8 cellular contexts compared by ENCODE assay signal in genomic region chr7:97117372-97118188, GRCh38. TPM values are rescaled to one million over a fixed set of nuclear protein-coding genes. Genes with fewer than 3 reads are reported as not detected.
A peak's percentile ranks its signal among the peaks of the same experiment; 100 is the strongest.
DNase-seq lines count a peak whose midpoint lies in the region; ATAC-seq and TF ChIP-seq lines count a peak whose summit lies in the region.

SDHAF3 (plus strand) TSS chr7:97117698; CDS start chr7:97117724, 26 bp downstream.

- TF ChIP-seq CTCF in GM12874 (IDR thresholded peaks at IDR 0.05; ENCODE audit: insufficient read depth, low read depth, low read length) (0 out of 2 replicates have a peak, but pooled peaks have one; percentile 5), cardiac muscle cell (IDR thresholded peaks at IDR 0.05; ENCODE audit: low read depth, low read length) (no peak), type B pancreatic cell (conservative IDR thresholded peaks at IDR 0.05) (peak; percentile 42)

- H3K9ac ChIP-seq in trophoblast cell (ENCODE audit: low read length) = peak within 1 kb of the TSS; percentile 88

- peak within 1 kb of the TSS; percentile 95 for H3K27ac Mint-ChIP-seq in activated naive CD8-positive, alpha-beta T cell treated with anti-CD3 and anti-CD28 coated beads, Interleukin-2, amount 50 U/mL, for 24 hours
- peak within 1 kb of the TSS; percentile 94 for H3K27ac Mint-ChIP-seq in type B pancreatic cell

- H3K4me3 ChIP-seq in cardiac muscle cell = peak within 1 kb of the TSS; percentile 69
- H3K4me3 ChIP-seq in trophoblast cell (ENCODE audit: low read depth, low read length) = peak within 1 kb of the TSS; percentile 88

- H3K27me3 ChIP-seq in cardiac muscle cell (no peaks in the 10 kb centered on the region), trophoblast cell (ENCODE audit: insufficient read depth, low read length) (no peaks in the 10 kb centered on the region)

- H2BK5ac ChIP-seq in trophoblast cell (ENCODE audit: low read depth, low read length, poor library complexity) = peak within 1 kb of the TSS; percentile 6

- peak; percentile 92 for ATAC-seq in HG02763 (IDR thresholded peaks at IDR 0.05; ENCODE audit: unreplicated experiment)
- peak; percentile 96 for ATAC-seq in activated naive CD8-positive, alpha-beta T cell treated with anti-CD3 and anti-CD28 coated beads, Interleukin-2, amount 50 U/mL, for 24 hours

- no peaks in the 10 kb centered on the region for H3K27me3 Mint-ChIP-seq in activated naive CD8-positive, alpha-beta T cell treated with anti-CD3 and anti-CD28 coated beads, Interleukin-2, amount 50 U/mL, for 24 hours
- no peaks in the 10 kb centered on the region for H3K27me3 Mint-ChIP-seq in type B pancreatic cell

- peak; percentile 96 for DNase-seq in NCI-H1417 treated with DMSO at 0.1 percent for 48 hours (lab: John Stamatoyannopoulos, UW)
- DNase-seq in SW480 (ENCODE audit: low spot score) = peak; percentile 100
- DNase-seq in activated naive CD8-positive, alpha-beta T cell treated with anti-CD3 and anti-CD28 coated beads, Interleukin-2, amount 50 U/mL, for 24 hours = peak; percentile 97
- DNase-seq in cardiac muscle cell (ENCODE audit: low read depth in 1 of 2, low spot score in 1 of 2) = peak; percentile 98 to 99
- peak; percentile 99 to 100 for DNase-seq in trophoblast cell
- DNase-seq in type B pancreatic cell (ENCODE audit: extremely low spot score, unreplicated experiment) = peak; percentile 99

- H3K36me3 ChIP-seq in cardiac muscle cell = no peaks in the 10 kb centered on the region
- H3K36me3 ChIP-seq in trophoblast cell (ENCODE audit: control insufficient read depth in 1 of 2, insufficient read depth in 2 of 2, low read length in 2 of 2) = no peaks in the 10 kb centered on the region

- H3K4ac ChIP-seq in trophoblast cell (ENCODE audit: low read depth, low read length) = peak within 1 kb of the TSS; percentile 5

- peak within 1 kb of the TSS; percentile 89 for H2AFZ ChIP-seq in trophoblast cell (ENCODE audit: insufficient read depth, low read length, poor library complexity)

- peak within 1 kb of the TSS; percentile 97 for H3K4me3 Mint-ChIP-seq in activated naive CD8-positive, alpha-beta T cell treated with anti-CD3 and anti-CD28 coated beads, Interleukin-2, amount 50 U/mL, for 24 hours
- peak within 1 kb of the TSS; percentile 97 for H3K4me3 Mint-ChIP-seq in type B pancreatic cell

- H3K79me1 ChIP-seq in trophoblast cell (ENCODE audit: low read length) = peaks cover 6% of the 10 kb centered on the region

- WGBS in trophoblast cell (ENCODE audit: extremely low coverage, insufficient coverage, insufficient read length) = no CpG with 5 or more reads among the region's 59 CpGs

- H3K4me1 ChIP-seq in cardiac muscle cell (ENCODE audit: low read depth) (peaks cover 9% of the 10 kb centered on the region), trophoblast cell (ENCODE audit: control insufficient read depth in 1 of 2, insufficient read depth in 2 of 2, low read length in 2 of 2) (peaks cover 0 to 3% of the 10 kb centered on the region in 2 experiments)

- no peak within 1 kb of the TSS for H3K23ac ChIP-seq in trophoblast cell (ENCODE audit: low read length)

- H2BK12ac ChIP-seq in trophoblast cell (ENCODE audit: low read length) = no peak within 1 kb of the TSS

- peak within 1 kb of the TSS; percentile 94 for H4K12ac ChIP-seq in trophoblast cell (ENCODE audit: low read depth, low read length)

- peaks cover 2% of the 10 kb centered on the region for H3K79me2 ChIP-seq in trophoblast cell (ENCODE audit: control insufficient read depth, insufficient read depth, low read length, poor library complexity)

- peak within 1 kb of the TSS; percentile 82 for H3K18ac ChIP-seq in trophoblast cell (ENCODE audit: low read length)

- peak within 1 kb of the TSS; percentile 51 for H4K91ac ChIP-seq in trophoblast cell (ENCODE audit: low read depth, low read length)

- peak within 1 kb of the TSS; percentile 72 for H3K4me2 ChIP-seq in trophoblast cell (ENCODE audit: low read length)

- peaks cover 46% of the 10 kb centered on the region for H3K4me1 Mint-ChIP-seq in activated naive CD8-positive, alpha-beta T cell treated with anti-CD3 and anti-CD28 coated beads, Interleukin-2, amount 50 U/mL, for 24 hours
- peaks cover 13% of the 10 kb centered on the region for H3K4me1 Mint-ChIP-seq in type B pancreatic cell (ENCODE audit: unreplicated experiment)

- no peaks in the 10 kb centered on the region for H3K9me3 ChIP-seq in cardiac muscle cell (ENCODE audit: low read depth)
- no peaks in the 10 kb centered on the region for H3K9me3 ChIP-seq in trophoblast cell (ENCODE audit: insufficient read depth, low read depth, low read length)

- H2BK120ac ChIP-seq in trophoblast cell (ENCODE audit: insufficient read depth, low read length, poor library complexity) = peak within 1 kb of the TSS; percentile 28

- peaks cover 26% of the 10 kb centered on the region for H3K36me3 Mint-ChIP-seq in activated naive CD8-positive, alpha-beta T cell treated with anti-CD3 and anti-CD28 coated beads, Interleukin-2, amount 50 U/mL, for 24 hours (ENCODE audit: low read depth)
- no peaks in the 10 kb centered on the region for H3K36me3 Mint-ChIP-seq in type B pancreatic cell

- H3K14ac ChIP-seq in trophoblast cell (ENCODE audit: low read length) = peak within 1 kb of the TSS; percentile 89

- H3K27ac ChIP-seq in cardiac muscle cell (peak within 1 kb of the TSS; percentile 78), trophoblast cell (ENCODE audit: low read depth, low read length) (no peak within 1 kb of the TSS)

- H4K8ac ChIP-seq in trophoblast cell (ENCODE audit: low read depth, low read length) = peak within 1 kb of the TSS; percentile 98

- peaks cover 4% of the 10 kb centered on the region for H3K9me3 Mint-ChIP-seq in activated naive CD8-positive, alpha-beta T cell treated with anti-CD3 and anti-CD28 coated beads, Interleukin-2, amount 50 U/mL, for 24 hours
- H3K9me3 Mint-ChIP-seq in type B pancreatic cell = no peaks in the 10 kb centered on the region

- no peak within 1 kb of the TSS for H2AK5ac ChIP-seq in trophoblast cell (ENCODE audit: low read length)

RNA-seq across cellular contexts. Expression of gene SDHAF3, which starts in this region (rescaled TPM):
- total RNA-seq in cardiac muscle cell = 8.8 and 9.5 TPM in 2 replicates
- polyA plus RNA-seq in cardiac muscle cell = 41.8 and 65.3 TPM in 2 replicates
- 6.5 and 8.1 TPM in 2 replicates for polyA plus RNA-seq in trophoblast cell (2013)
- 18.3 and 18.4 TPM in 2 replicates for total RNA-seq in type B pancreatic cell (ENCODE audit: low replicate concordance)
